8 cellular contexts compared by ENCODE assay signal in the genomic region with DNA sequence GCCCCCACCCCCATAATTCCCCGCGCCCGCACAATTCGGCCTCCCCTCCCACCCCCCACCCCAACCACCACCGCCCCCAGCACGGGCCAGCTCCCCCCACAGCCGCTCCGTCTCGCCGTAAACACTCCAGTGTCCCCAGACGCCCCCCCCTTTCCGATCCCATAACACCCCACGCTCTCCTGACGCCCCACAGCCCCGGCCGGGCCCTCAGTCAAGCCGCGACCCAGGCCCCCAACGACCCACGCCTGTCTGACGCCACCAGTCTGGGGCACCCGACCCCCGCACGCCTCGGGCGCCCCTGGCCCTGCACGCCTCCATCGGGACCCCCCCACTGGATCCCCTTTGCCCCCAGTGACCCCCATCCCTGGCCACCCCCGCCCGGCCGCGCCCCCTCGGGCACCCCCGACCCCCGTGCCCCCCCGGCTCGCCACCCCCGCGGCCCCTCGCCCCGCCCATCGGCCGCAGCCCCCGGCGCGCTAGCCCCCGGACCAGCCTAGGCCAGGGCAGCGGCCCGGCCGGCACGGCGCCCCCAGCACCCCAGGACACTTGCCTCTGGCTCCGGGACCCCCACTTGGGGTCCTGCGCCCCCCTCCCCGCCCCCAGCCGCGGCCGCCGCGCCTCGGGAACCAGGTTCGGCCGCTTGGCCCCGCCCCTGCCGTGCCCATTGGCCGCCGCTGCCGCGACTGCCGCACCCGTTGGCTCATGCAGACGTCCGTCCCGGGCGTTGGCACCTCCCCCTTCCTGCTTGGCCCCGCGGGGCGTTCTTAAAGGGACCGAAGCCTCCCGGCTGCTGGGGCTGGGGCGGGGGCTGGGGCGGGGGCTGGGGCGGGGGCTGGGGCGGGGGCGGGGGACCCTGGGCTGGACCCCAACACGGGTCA.
A peak's percentile ranks its signal among the peaks of the same experiment; 100 is the strongest.
DNase-seq lines count a peak whose midpoint lies in the region; ATAC-seq lines count a peak whose summit lies in the region.

A gene (minus strand): TSS at position 638 of the 878 bp plus-strand sequence. CDS start 1,603 bp downstream, outside the sequence.

- H3K27ac Mint-ChIP-seq in memory B cell: peak within 1 kb of the TSS; percentile 93

- peaks cover 19% of the 10 kb centered on the region for H3K36me3 ChIP-seq in effector memory CD4-positive, alpha-beta T cell (ENCODE audit: control insufficient read depth, insufficient read depth, low read length)

- peak within 1 kb of the TSS; percentile 78 for H3K27ac ChIP-seq in effector memory CD4-positive, alpha-beta T cell (ENCODE audit: insufficient read depth, low read length, poor library complexity, severe bottlenecking)

- peaks cover 11% of the 10 kb centered on the region for H3K4me1 ChIP-seq in effector memory CD4-positive, alpha-beta T cell (ENCODE audit: control insufficient read depth, insufficient read depth, low read length, poor library complexity, severe bottlenecking)

- no peaks in the 10 kb centered on the region for H3K27me3 Mint-ChIP-seq in memory B cell

- no peaks in the 10 kb centered on the region for H3K9me3 Mint-ChIP-seq in memory B cell

- DNase-seq in CD1c-positive myeloid dendritic cell (ENCODE audit: extremely low spot score) (peak; percentile 93), HS-5 (ENCODE audit: low read depth) (peak; percentile 29), NOMO-1 treated with DMSO at 0.1 percent for 48 hours (lab: John Stamatoyannopoulos, UW; ENCODE audit: unreplicated experiment) (peak; percentile 82), memory B cell (ENCODE audit: low spot score in 2 of 2) (peak; percentile 92)
- peak; percentile 87 to 89 for DNase-seq in activated CD8-positive, alpha-beta memory T cell treated with anti-CD3 and anti-CD28 coated beads for 4 hours (ENCODE audit: low read depth in 2 of 2)
- peak; percentile 80 to 87 (median 87) for DNase-seq in effector memory CD4-positive, alpha-beta T cell
- peak; percentile 84 to 96 (median 92) for DNase-seq in stimulated activated CD4-positive, alpha-beta T cell treated with anti-CD3 and anti-CD28 coated beads, TNF-alpha, amount 100 ng/mL, for 48 hours (ENCODE audit: low read depth in 3 of 3)

- H3K4me3 Mint-ChIP-seq in memory B cell: peak within 1 kb of the TSS; percentile 97

- peak within 1 kb of the TSS; percentile 52 for H3K4me3 ChIP-seq in effector memory CD4-positive, alpha-beta T cell (ENCODE audit: insufficient read depth, low read depth, low read length, poor library complexity, severe bottlenecking)

- peaks cover 17% of the 10 kb centered on the region for H3K4me1 Mint-ChIP-seq in memory B cell

- no peaks in the 10 kb centered on the region for H3K27me3 ChIP-seq in effector memory CD4-positive, alpha-beta T cell (replicated peaks; ENCODE audit: control insufficient read depth, insufficient read depth, low read length, poor library complexity, severe bottlenecking)

- H3K9me3 ChIP-seq in effector memory CD4-positive, alpha-beta T cell (ENCODE audit: control insufficient read depth, low read length): no peaks in the 10 kb centered on the region

- ATAC-seq in GM19467 (IDR thresholded peaks at IDR 0.05; ENCODE audit: unreplicated experiment): peak; percentile 92
- ATAC-seq in memory B cell (ENCODE audit: low read depth): peak; percentile 97

- peaks cover 5% of the 10 kb centered on the region for H3K36me3 Mint-ChIP-seq in memory B cell

Comparison
In these comparisons a context has a peak if more than half of its experiments do, and no peak if none do; other contexts are left out.
1. Peak in every context shown above with its lines: DNase-seq, ATAC-seq, H3K4me3 ChIP-seq and H3K27ac ChIP-seq.
2. DNase-seq: peak in every context shown above with its lines; median percentile 93 in CD1c-positive myeloid dendritic cell; 92 in memory B cell; 92 in stimulated activated CD4-positive, alpha-beta T cell treated with anti-CD3 and anti-CD28 coated beads, TNF-alpha, amount 100 ng/mL, for 48 hours; 88 in activated CD8-positive, alpha-beta memory T cell treated with anti-CD3 and anti-CD28 coated beads for 4 hours; 87 in effector memory CD4-positive, alpha-beta T cell; 82 in NOMO-1 treated with DMSO at 0.1 percent for 48 hours; 29 in HS-5.